ENCODE assay signal across 18 cellular contexts in the genomic region with DNA sequence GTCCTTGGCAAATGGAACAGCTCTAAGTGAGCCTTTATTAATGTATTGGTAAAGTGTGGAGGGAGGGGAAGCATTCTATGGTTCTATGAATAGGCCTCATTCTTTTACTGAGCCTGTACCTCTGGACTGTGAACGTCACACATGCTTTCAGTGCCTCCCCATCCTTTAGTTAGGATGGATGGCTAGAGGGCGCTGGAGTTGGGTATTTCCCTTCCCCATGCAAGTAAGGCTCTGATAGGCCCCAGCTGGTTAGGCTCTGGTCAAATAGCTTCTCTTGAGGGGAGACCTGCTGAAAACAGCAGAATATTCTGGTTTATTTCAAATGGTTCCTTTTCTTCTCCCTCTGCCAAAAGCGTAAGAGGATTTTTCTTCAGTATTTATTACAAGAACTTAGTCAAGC.
DNase-seq lines count a peak whose midpoint lies in the region; ATAC-seq and TF ChIP-seq lines count a peak whose summit lies in the region.
"Had no signal": no experiment of that assay in that cellular context is flagged by ENCODE, and none has a peak within 500 bp of the region (broad histone marks: within the 10 kb centered on the region; RNA-seq: fewer than 3 reads in every experiment).

No MANE protein-coding gene starts in this region.

- no peak overlapping the region for H3K9ac ChIP-seq in PC-3 (ENCODE audit: low read length)

- no peaks in the 10 kb centered on the region for H3F3A ChIP-seq in PC-3 (ENCODE audit: low read length, unreplicated experiment)

- H3K9me3 Mint-ChIP-seq in glutamatergic neuron (ENCODE audit: unreplicated experiment) = no peaks in the 10 kb centered on the region

- H3K4me3 ChIP-seq in H7 (ENCODE audit: insufficient read depth, low read depth, low read length) = no peak overlapping the region
- no peak overlapping the region for H3K4me3 ChIP-seq in PC-3 (ENCODE audit: low read length)
- H3K4me3 ChIP-seq: gastrocnemius medialis, psoas muscle, thoracic aorta had no signal

- H3K27ac Mint-ChIP-seq in glutamatergic neuron (ENCODE audit: unreplicated experiment) = no peak overlapping the region
- H3K27ac Mint-ChIP-seq: activated CD4-positive, alpha-beta T cell treated with anti-CD3 and anti-CD28 coated beads for 36 hours; activated naive CD8-positive, alpha-beta T cell; effector memory CD8-positive, alpha-beta T cell had no signal

- no peaks in the 10 kb centered on the region for H3K36me3 Mint-ChIP-seq in glutamatergic neuron (ENCODE audit: unreplicated experiment)
- H3K36me3 Mint-ChIP-seq: activated naive CD8-positive, alpha-beta T cell had no signal

- H2AFZ ChIP-seq in PC-3 (ENCODE audit: low read length) = 0 out of 2 replicates have a peak overlapping the region, but pooled peaks have one; percentile 5

- H3K4me3 Mint-ChIP-seq in glutamatergic neuron (ENCODE audit: unreplicated experiment) = no peak overlapping the region
- H3K4me3 Mint-ChIP-seq: activated CD4-positive, alpha-beta T cell treated with anti-CD3 and anti-CD28 coated beads for 36 hours; activated naive CD8-positive, alpha-beta T cell; effector memory CD8-positive, alpha-beta T cell had no signal

- H3K36me3 ChIP-seq in H7 (replicated peaks; ENCODE audit: control insufficient read depth, insufficient read depth, low read length) (no peaks in the 10 kb centered on the region), PC-3 (ENCODE audit: low read depth, low read length) (no peaks in the 10 kb centered on the region)
- H3K36me3 ChIP-seq: gastrocnemius medialis, thoracic aorta had no signal

- H3K79me2 ChIP-seq in PC-3 (ENCODE audit: low read length) = no peaks in the 10 kb centered on the region

- peak; percentile 24 for DNase-seq in ACHN
- DNase-seq in H7 = peak; percentile 30
- peak; percentile 43 for DNase-seq in PC-3
- DNase-seq in glutamatergic neuron = peak; percentile 35
- no peak for DNase-seq in stimulated activated CD4-positive, alpha-beta T cell treated with anti-CD3 and anti-CD28 coated beads, Interleukin-12 subunit alpha, Interleukin-12 subunit beta, amount 100 ng/mL, for 4 hours
- no peak for DNase-seq in activated T-cell treated with anti-CD3 and anti-CD28 coated beads, Interleukin-2, amount 50 U/mL, for 48 hours
- DNase-seq: activated CD4-positive, alpha-beta T cell treated with anti-CD3 and anti-CD28 coated beads for 36 hours; effector memory CD8-positive, alpha-beta T cell; gastrocnemius medialis; kidney; MV-4-11; NCI-H2171; psoas muscle; T-helper 1 cell had no signal

- in situ Hi-C loops in ACHN (cut with HindIII; ENCODE audit: low pct_ligation_motif_present, low pct_unique_long_range_greater_than_20kb, low sequenced_read_pairs) = no loop called here

- H3K27me3 ChIP-seq in H7 (ENCODE audit: control insufficient read depth, insufficient read depth, low read length) = no peaks in the 10 kb centered on the region
- no peaks in the 10 kb centered on the region for H3K27me3 ChIP-seq in PC-3 (ENCODE audit: low read length)
- H3K27me3 ChIP-seq: gastrocnemius medialis had no signal

- no peaks in the 10 kb centered on the region for H4K20me1 ChIP-seq in PC-3 (ENCODE audit: low read length)

- H3K27ac ChIP-seq in PC-3 (ENCODE audit: low read length) = no peak overlapping the region
- H3K27ac ChIP-seq: gastrocnemius medialis, psoas muscle, thoracic aorta had no signal

- CTCF ChIA-PET in PC-3 (lab: Charles Lee) = no interaction called here

- H3K4me2 ChIP-seq in PC-3 (ENCODE audit: low read length) = no peak overlapping the region

- H3K4me1 Mint-ChIP-seq in glutamatergic neuron (ENCODE audit: low read depth, unreplicated experiment) = no peaks in the 10 kb centered on the region
- H3K4me1 Mint-ChIP-seq: activated CD4-positive, alpha-beta T cell treated with anti-CD3 and anti-CD28 coated beads for 36 hours had no signal

- H3K4me1 ChIP-seq in PC-3 (ENCODE audit: insufficient read depth, low read length) = no peaks in the 10 kb centered on the region
- H3K4me1 ChIP-seq: gastrocnemius medialis, psoas muscle had no signal

- intact Hi-C loops in PC-3 (cut with micrococcal nuclease) = no loop called here

- H3K9me3 ChIP-seq in PC-3 (ENCODE audit: low read length) = no peaks in the 10 kb centered on the region
- H3K9me3 ChIP-seq: gastrocnemius medialis, psoas muscle, thoracic aorta had no signal

- BruUV-seq in PC-3 (replicated peaks; lab: Mats Ljungman, UMichigan) = no TSS peak

- peak; percentile 45; the same call in 1 of the 2 replicates for ATAC-seq in PC-3
- ATAC-seq in HG03521 (IDR thresholded peaks at IDR 0.05; ENCODE audit: unreplicated experiment) = no peak
- ATAC-seq in HG03571 (IDR thresholded peaks at IDR 0.05; ENCODE audit: unreplicated experiment) = no peak
- ATAC-seq: activated CD4-positive, alpha-beta T cell treated with anti-CD3 and anti-CD28 coated beads for 36 hours; effector memory CD8-positive, alpha-beta T cell; gastrocnemius medialis; psoas muscle had no signal

- no peaks in the 10 kb centered on the region for H3K9me2 ChIP-seq in PC-3 (replicated peaks; ENCODE audit: low read length)

- POLR2A ChIA-PET in PC-3 (lab: Charles Lee; ENCODE audit: unreplicated experiment) = no interaction called here

- no peaks in the 10 kb centered on the region for H3K27me3 Mint-ChIP-seq in glutamatergic neuron (ENCODE audit: unreplicated experiment)
- H3K27me3 Mint-ChIP-seq: activated CD4-positive, alpha-beta T cell treated with anti-CD3 and anti-CD28 coated beads for 36 hours; activated naive CD8-positive, alpha-beta T cell; effector memory CD8-positive, alpha-beta T cell had no signal

- peak; percentile 50 for TF ChIP-seq CTCF in PC-3 (conservative IDR thresholded peaks at IDR 0.05; ENCODE audit: low read depth, low read length)
- no peak for TF ChIP-seq CTCF in glutamatergic neuron (IDR thresholded peaks at IDR 0.05; ENCODE audit: partially characterized antibody, unreplicated experiment)

Comparison
In these comparisons a context has a peak if more than half of its experiments do, and no peak if none do; other contexts are left out.
1. DNase-seq: peak in ACHN (single experiment), H7 (single experiment), PC-3 (single experiment) and glutamatergic neuron (single experiment); none in stimulated activated CD4-positive, alpha-beta T cell treated with anti-CD3 and anti-CD28 coated beads, Interleukin-12 subunit alpha, Interleukin-12 subunit beta, amount 100 ng/mL, for 4 hours (single experiment) and activated T-cell treated with anti-CD3 and anti-CD28 coated beads, Interleukin-2, amount 50 U/mL, for 48 hours (0 of 2).